In genomic region chr14:27688823-27689444, GRCh38 we compare ENCODE assay signal across 16 cellular contexts.
A peak's percentile ranks its signal among the peaks of the same experiment; 100 is the strongest.
DNase-seq lines count a peak whose midpoint lies in the region; ATAC-seq and TF ChIP-seq lines count a peak whose summit lies in the region.
"Had no signal": no experiment of that assay in that cellular context is flagged by ENCODE, and none has a peak within 500 bp of the region (broad histone marks: within the 10 kb centered on the region; RNA-seq: fewer than 3 reads in every experiment).

No MANE protein-coding gene starts in this region.

- no peaks in the 10 kb centered on the region for H3K79me2 ChIP-seq in neural progenitor cell (ENCODE audit: low read depth)

- no peaks in the 10 kb centered on the region for H3K9me3 ChIP-seq in HUES64 (ENCODE audit: insufficient read depth, low read depth, low read length)
- no peaks in the 10 kb centered on the region for H3K9me3 ChIP-seq in neural progenitor cell (ENCODE audit: low read depth)
- no peaks in the 10 kb centered on the region for H3K9me3 ChIP-seq in WERI-Rb-1 (ENCODE audit: severe bottlenecking)
- no peaks in the 10 kb centered on the region for H3K9me3 ChIP-seq in sigmoid colon
- H3K9me3 ChIP-seq in right cardiac atrium (ENCODE audit: control insufficient read depth, low read length): no peaks in the 10 kb centered on the region
- H3K9me3 ChIP-seq: HAP-1 had no signal

- no peak for TF ChIP-seq POLR2A in sigmoid colon (IDR thresholded peaks at IDR 0.05)

- H3K4me2 ChIP-seq in neural progenitor cell: peak overlapping the region; percentile 42

- H3K36me3 Mint-ChIP-seq in neural progenitor cell (no peaks in the 10 kb centered on the region), T-cell (no peaks in the 10 kb centered on the region)

- H3K9ac ChIP-seq in HUES64 (ENCODE audit: low read depth, low read length) (no peak overlapping the region), neural progenitor cell (no peak overlapping the region)
- H3K9ac ChIP-seq: GM23248 had no signal

- H4K20me1 ChIP-seq in neural progenitor cell (ENCODE audit: low read depth): no peaks in the 10 kb centered on the region

- H3K27me3 Mint-ChIP-seq in neural progenitor cell (ENCODE audit: insufficient read depth, low read depth): no peaks in the 10 kb centered on the region
- H3K27me3 Mint-ChIP-seq in T-cell: no peaks in the 10 kb centered on the region
- H3K27me3 Mint-ChIP-seq: B cell; CD4-positive, alpha-beta T cell had no signal

- H3K27ac Mint-ChIP-seq in neural progenitor cell (no peak overlapping the region), T-cell (no peak overlapping the region)
- H3K27ac Mint-ChIP-seq: B cell; CD4-positive, alpha-beta T cell had no signal

- no peaks in the 10 kb centered on the region for H3K27me3 ChIP-seq in HUES64 (ENCODE audit: insufficient read depth, low read length)
- H3K27me3 ChIP-seq in neural progenitor cell: no peaks in the 10 kb centered on the region
- H3K27me3 ChIP-seq in WERI-Rb-1 (ENCODE audit: insufficient read depth, low read depth, severe bottlenecking): no peaks in the 10 kb centered on the region
- H3K27me3 ChIP-seq in sigmoid colon: no peaks in the 10 kb centered on the region
- H3K27me3 ChIP-seq in right cardiac atrium (ENCODE audit: control insufficient read depth, insufficient read depth): no peaks in the 10 kb centered on the region

- H3K4me1 Mint-ChIP-seq in neural progenitor cell (no peaks in the 10 kb centered on the region), T-cell (no peaks in the 10 kb centered on the region)
- H3K4me1 Mint-ChIP-seq: B cell had no signal

- peak overlapping the region; percentile 66 for H2AFZ ChIP-seq in neural progenitor cell (replicated peaks)
- H2AFZ ChIP-seq: GM23248 had no signal

- TF ChIP-seq CTCF in neural progenitor cell (IDR thresholded peaks at IDR 0.05) (no peak), WERI-Rb-1 (IDR thresholded peaks at IDR 0.05; ENCODE audit: low read depth, low read length) (no peak), sigmoid colon (IDR thresholded peaks at IDR 0.05) (no peak)

- CTCF ChIA-PET in T-cell (lab: Charles Lee): no interaction called here

- POLR2A ChIA-PET in T-cell (lab: Charles Lee): no interaction called here

- no peak overlapping the region for H3K4me3 Mint-ChIP-seq in neural progenitor cell
- H3K4me3 Mint-ChIP-seq in T-cell: no peak overlapping the region
- H3K4me3 Mint-ChIP-seq: B cell; CD4-positive, alpha-beta T cell had no signal

- H3K4me1 ChIP-seq in HUES64 (ENCODE audit: insufficient read depth, low read length): peaks cover 42% of the 10 kb centered on the region
- peaks cover 16% of the 10 kb centered on the region for H3K4me1 ChIP-seq in neural progenitor cell
- H3K4me1 ChIP-seq in sigmoid colon: no peaks in the 10 kb centered on the region
- H3K4me1 ChIP-seq in right cardiac atrium (ENCODE audit: control insufficient read depth, insufficient read depth, low read length): no peaks in the 10 kb centered on the region
- H3K4me1 ChIP-seq: HAP-1 had no signal

- WGBS in HUES64: 79% methylated on average over 8 of the region's 8 CpGs
- WGBS in sigmoid colon, 2 donors: 86 to 91% methylated on average over 8 of the region's 8 CpGs
- WGBS in right cardiac atrium: 79% methylated on average over 8 of the region's 8 CpGs

- no peak for TF ChIP-seq EP300 in sigmoid colon (IDR thresholded peaks at IDR 0.05)

- no peak overlapping the region for H3K4me3 ChIP-seq in HUES64 (ENCODE audit: low read length)
- H3K4me3 ChIP-seq in neural progenitor cell: no peak overlapping the region
- no peak overlapping the region for H3K4me3 ChIP-seq in WERI-Rb-1 (ENCODE audit: low read depth, low read length)
- H3K4me3 ChIP-seq in sigmoid colon: no peak overlapping the region
- no peak overlapping the region for H3K4me3 ChIP-seq in right cardiac atrium (ENCODE audit: low read length)
- H3K4me3 ChIP-seq: GM12878, GM23248, HAP-1 had no signal

- intact Hi-C loops in sigmoid colon (cut with DNase I): no loop called here
- intact Hi-C loops in right cardiac atrium (cut with DNase I): no loop called here

- ATAC-seq in T-cell (replicated peaks in 1 of 4): no peak
- ATAC-seq in right cardiac atrium: no peak
- ATAC-seq: GM12878 had no signal

- peak overlapping the region; percentile 39; the same call in 1 of the 2 replicates for H3K27ac ChIP-seq in HUES64 (ENCODE audit: low read depth, low read length)
- H3K27ac ChIP-seq in neural progenitor cell: peak overlapping the region; percentile 69
- no peak overlapping the region for H3K27ac ChIP-seq in WERI-Rb-1
- no peak overlapping the region for H3K27ac ChIP-seq in sigmoid colon
- no peak overlapping the region for H3K27ac ChIP-seq in right cardiac atrium (ENCODE audit: low read length)
- H3K27ac ChIP-seq: GM23248 had no signal

- H3K9me3 Mint-ChIP-seq in neural progenitor cell (no peaks in the 10 kb centered on the region), T-cell (peaks cover 15 to 41% (median 21%) of the 10 kb centered on the region in 3 donors)

- H3K36me3 ChIP-seq in HUES64 (ENCODE audit: insufficient read depth, low read length): no peaks in the 10 kb centered on the region
- H3K36me3 ChIP-seq in neural progenitor cell: no peaks in the 10 kb centered on the region
- no peaks in the 10 kb centered on the region for H3K36me3 ChIP-seq in WERI-Rb-1
- no peaks in the 10 kb centered on the region for H3K36me3 ChIP-seq in sigmoid colon
- H3K36me3 ChIP-seq: HAP-1 had no signal

- no peaks in the 10 kb centered on the region for H3F3A ChIP-seq in neural progenitor cell (ENCODE audit: low read depth)

- peak; percentile 4 for DNase-seq in Ammon's horn (ENCODE audit: low spot score)
- DNase-seq in globus pallidus (ENCODE audit: low spot score): peak; percentile 11
- peak; percentile 19 for DNase-seq in neural progenitor cell (ENCODE audit: low spot score)
- no peak for DNase-seq in WERI-Rb-1
- DNase-seq in sigmoid colon: no peak
- no peak for DNase-seq in T-cell
- no peak for DNase-seq in right cardiac atrium
- DNase-seq: ACHN; Calu3; CD4-positive, alpha-beta T cell; DMS 273 treated with DMSO at 0.1 percent for 48 hours; GM23248 had no signal

Comparison
In these comparisons a context has a peak if more than half of its experiments do, and no peak if none do; other contexts are left out.
1. DNase-seq: peak in Ammon's horn (single experiment), globus pallidus (single experiment) and neural progenitor cell (single experiment); none in WERI-Rb-1 (single experiment), sigmoid colon (single experiment), T-cell (0 of 34) and right cardiac atrium (0 of 3).
2. H3K27ac ChIP-seq: peak in HUES64 (single experiment) and neural progenitor cell (single experiment); none in WERI-Rb-1 (single experiment), sigmoid colon (0 of 4) and right cardiac atrium (single experiment).